8 cellular contexts compared by ENCODE assay signal in the genomic region with DNA sequence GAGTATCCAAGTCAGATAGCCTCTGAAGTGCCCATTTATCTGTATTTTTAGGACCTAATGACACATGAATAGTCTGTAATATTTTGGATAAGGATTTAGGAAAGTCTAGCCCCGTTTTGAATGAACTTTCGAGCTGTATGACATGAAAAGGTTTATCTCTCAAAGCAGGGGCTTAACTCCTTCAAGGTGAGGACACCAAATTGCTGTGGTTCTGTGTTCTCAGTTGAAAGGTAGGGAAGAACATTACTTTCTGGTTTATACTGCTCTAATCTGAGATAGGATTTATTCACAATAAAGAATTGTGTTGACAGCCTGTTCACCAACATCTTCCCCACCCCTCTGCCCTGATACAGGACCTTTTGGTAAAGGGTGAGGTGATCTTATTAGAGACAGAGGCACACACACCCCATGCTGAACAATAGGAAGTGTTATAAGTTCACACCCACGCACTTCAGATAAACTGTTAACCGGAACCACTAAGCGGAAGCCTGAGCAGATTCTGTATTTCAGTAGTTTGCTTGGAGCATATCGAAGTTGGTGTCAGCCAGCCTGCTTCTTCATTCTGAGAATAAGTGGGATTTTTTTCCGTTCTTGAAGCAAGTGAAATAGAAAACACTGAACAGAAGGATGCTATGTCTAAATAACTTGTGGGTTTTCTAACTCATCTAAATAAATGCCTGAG.
DNase-seq lines count a peak whose midpoint lies in the region; ATAC-seq and TF ChIP-seq lines count a peak whose summit lies in the region.

No MANE protein-coding gene starts in this region.

- no peak for TF ChIP-seq CTCF in nephron progenitor cell (IDR thresholded peaks at IDR 0.05)
- TF ChIP-seq CTCF in suprapubic skin (IDR thresholded peaks at IDR 0.05): no peak

- no peaks in the 10 kb centered on the region for H3K27me3 ChIP-seq in suprapubic skin

- peaks cover 2% of the 10 kb centered on the region for H3K36me3 ChIP-seq in suprapubic skin

- peaks cover 51% of the 10 kb centered on the region for H3K36me3 Mint-ChIP-seq in nephron progenitor cell (ENCODE audit: low read depth)

- no peaks in the 10 kb centered on the region for H3K9me3 ChIP-seq in suprapubic skin

- DNase-seq in activated CD4-positive, alpha-beta T cell treated with anti-CD3 and anti-CD28 coated beads, Interleukin-2, amount 50 U/mL, for 1 hour: peak; percentile 18
- peak; percentile 23 for DNase-seq in mucosa of gallbladder (ENCODE audit: low spot score)
- no peak for DNase-seq in mesenteric fat pad (ENCODE audit: low spot score)
- DNase-seq in nephron progenitor cell: no peak
- DNase-seq in suprapubic skin (ENCODE audit: low spot score in 2 of 2): no peak
- no peak for DNase-seq in ecto neural progenitor cell (ENCODE audit: low spot score)

- H3K4me3 ChIP-seq in suprapubic skin: no peak overlapping the region

- TF ChIP-seq EP300 in suprapubic skin (IDR thresholded peaks at IDR 0.05): no peak

- H3K9me3 Mint-ChIP-seq in nephron progenitor cell: no peaks in the 10 kb centered on the region

- H3K27ac Mint-ChIP-seq in nephron progenitor cell: no peak overlapping the region

- peaks cover 10% of the 10 kb centered on the region for H3K4me1 ChIP-seq in suprapubic skin

- no peak overlapping the region for H3K27ac ChIP-seq in suprapubic skin

- TF ChIP-seq POLR2A in suprapubic skin (IDR thresholded peaks at IDR 0.05): no peak

- peaks cover 17% of the 10 kb centered on the region for H3K4me1 Mint-ChIP-seq in nephron progenitor cell

- ATAC-seq in GM19035 (IDR thresholded peaks at IDR 0.05; ENCODE audit: unreplicated experiment) (peak; percentile 98), HG03066 (IDR thresholded peaks at IDR 0.05; ENCODE audit: low read depth, unreplicated experiment) (peak; percentile 99)

- H3K27me3 Mint-ChIP-seq in nephron progenitor cell (ENCODE audit: low read depth, poor library complexity): no peaks in the 10 kb centered on the region

- no peak overlapping the region for H3K4me3 Mint-ChIP-seq in nephron progenitor cell

- 75% methylated on average over 7 of the region's 7 CpGs for WGBS in suprapubic skin

Comparison
In these comparisons a context has a peak if more than half of its experiments do, and no peak if none do; other contexts are left out.
1. DNase-seq: peak in activated CD4-positive, alpha-beta T cell treated with anti-CD3 and anti-CD28 coated beads, Interleukin-2, amount 50 U/mL, for 1 hour (single experiment) and mucosa of gallbladder (single experiment); none in mesenteric fat pad (single experiment), nephron progenitor cell (single experiment), suprapubic skin (0 of 2) and ecto neural progenitor cell (single experiment).